9 cellular contexts compared by ENCODE assay signal in the genomic region with DNA sequence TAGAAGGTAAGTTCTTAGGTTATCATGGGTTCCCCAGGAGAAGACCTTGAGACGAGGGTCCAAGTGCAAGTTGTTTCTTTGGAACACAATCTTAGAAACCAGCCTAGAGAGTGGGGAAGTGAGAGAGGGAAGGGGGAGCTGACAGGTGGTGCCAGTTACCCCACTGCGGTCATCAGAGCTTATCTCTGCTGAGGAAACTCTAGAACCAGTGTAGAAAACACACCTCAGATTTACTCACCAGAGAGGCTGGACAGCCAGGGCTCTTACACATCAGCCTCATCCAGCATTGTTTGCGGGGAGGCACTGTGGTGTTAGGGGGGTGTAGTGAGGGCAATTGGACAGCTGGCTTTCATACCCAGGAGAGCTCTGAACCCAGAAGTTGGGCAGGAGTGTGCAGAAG.
"Had no signal": no experiment of that assay in that cellular context is flagged by ENCODE, and none has a peak within 500 bp of the region (broad histone marks: within the 10 kb centered on the region; RNA-seq: fewer than 3 reads in every experiment).

No MANE protein-coding gene starts in this region.

- H3K4me2 ChIP-seq: GM23338, KMS-11 had no signal

- H3K9ac ChIP-seq: KMS-11 had no signal

- H3K27ac ChIP-seq: HL-60, KMS-11 had no signal

- H3K36me3 ChIP-seq: HAP-1 had no signal

- DNase-seq: H7, HFFc6, Karpas-422, KBM-7 had no signal

- FAIRE-seq: HepG2 had no signal

- H3K9me3 ChIP-seq: HAP-1 had no signal

- H2AFZ ChIP-seq: GM23338 had no signal

- H3K4me3 ChIP-seq: GM23338, HAP-1 had no signal
